In the genomic region with DNA sequence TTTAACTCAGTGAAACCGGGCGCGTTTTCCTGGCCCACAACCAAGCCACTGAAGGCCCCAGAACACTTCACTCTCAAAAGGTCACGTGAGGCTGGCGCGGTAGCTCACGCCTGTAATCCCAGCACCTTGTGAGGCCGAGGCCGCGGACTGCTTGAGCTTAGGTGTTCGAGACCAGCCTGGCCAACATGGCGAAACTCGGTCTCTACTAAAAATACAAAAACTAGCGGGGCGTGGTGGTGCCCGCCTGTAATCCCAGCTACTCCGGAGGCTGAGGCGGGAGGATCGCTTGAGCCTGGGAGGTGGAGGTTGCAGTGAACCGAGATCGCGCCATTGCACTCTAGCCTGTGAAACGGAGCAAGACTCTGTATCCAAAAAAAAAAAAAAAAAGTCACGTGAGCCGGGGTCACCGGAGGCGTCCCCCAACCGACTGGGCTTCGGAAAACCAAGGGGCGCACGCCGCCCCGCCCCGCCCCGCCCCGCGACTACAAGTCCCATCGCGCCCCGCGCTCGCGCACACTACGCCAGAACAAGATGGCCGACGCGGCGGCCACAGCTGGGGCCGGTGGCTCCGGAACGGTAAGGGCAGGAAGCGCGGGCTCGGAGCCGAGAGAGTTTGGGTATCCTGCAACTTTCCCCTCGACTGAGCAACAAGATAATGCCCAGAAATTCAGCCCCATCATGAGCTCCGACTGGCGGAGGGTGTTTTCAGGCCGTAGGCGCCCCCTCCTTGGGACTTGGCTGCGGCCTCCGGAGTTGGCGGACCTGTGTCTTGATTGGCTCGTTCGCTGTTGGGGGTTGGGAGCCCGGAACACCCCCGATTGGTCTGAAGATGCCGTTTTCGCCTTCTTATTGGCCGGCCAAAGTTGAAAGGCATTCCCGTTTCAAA, we compare ENCODE assay signal across 8 cellular contexts. TPM values are rescaled to one million over a fixed set of nuclear protein-coding genes. Genes with fewer than 3 reads are reported as not detected.
A peak's percentile ranks its signal among the peaks of the same experiment; 100 is the strongest.
DNase-seq lines count a peak whose midpoint lies in the region; ATAC-seq and TF ChIP-seq lines count a peak whose summit lies in the region.

A gene with protein sequence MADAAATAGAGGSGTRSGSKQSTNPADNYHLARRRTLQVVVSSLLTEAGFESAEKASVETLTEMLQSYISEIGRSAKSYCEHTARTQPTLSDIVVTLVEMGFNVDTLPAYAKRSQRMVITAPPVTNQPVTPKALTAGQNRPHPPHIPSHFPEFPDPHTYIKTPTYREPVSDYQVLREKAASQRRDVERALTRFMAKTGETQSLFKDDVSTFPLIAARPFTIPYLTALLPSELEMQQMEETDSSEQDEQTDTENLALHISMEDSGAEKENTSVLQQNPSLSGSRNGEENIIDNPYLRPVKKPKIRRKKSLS (plus strand): TSS at position 514 of the 886 bp plus-strand sequence. CDS start 18 bp downstream, at position 532.

- 5 to 9% (median 8%) methylated on average over 69 to 71 of the region's 71 CpGs for WGBS in ovary, 3 donors
- WGBS in thymus = 17% methylated on average over 71 of the region's 71 CpGs

- peak within 1 kb of the TSS; percentile 94 for H3K4me3 Mint-ChIP-seq in activated naive CD8-positive, alpha-beta T cell
- peak within 1 kb of the TSS; percentile 91 for H3K4me3 Mint-ChIP-seq in glutamatergic neuron (ENCODE audit: unreplicated experiment)

- H3K4me3 ChIP-seq in ovary (peak within 1 kb of the TSS; percentile 73), thymus (ENCODE audit: low read length) (peak within 1 kb of the TSS; percentile 99)

- H3K27me3 ChIP-seq in ovary (no peaks in the 10 kb centered on the region), thymus (ENCODE audit: control insufficient read depth, insufficient read depth) (no peaks in the 10 kb centered on the region)

- TF ChIP-seq CTCF in GM10266 (IDR thresholded peaks at IDR 0.05; ENCODE audit: control insufficient read depth, insufficient read depth, low read depth, missing control alignments) = no peak
- no peak for TF ChIP-seq CTCF in glutamatergic neuron (IDR thresholded peaks at IDR 0.05; ENCODE audit: partially characterized antibody, unreplicated experiment)
- TF ChIP-seq CTCF in ovary (IDR thresholded peaks at IDR 0.05) = no peak

- H3K4me1 Mint-ChIP-seq in activated naive CD8-positive, alpha-beta T cell (ENCODE audit: low read depth) = peaks cover 74% of the 10 kb centered on the region
- peaks cover 15% of the 10 kb centered on the region for H3K4me1 Mint-ChIP-seq in glutamatergic neuron (ENCODE audit: low read depth, unreplicated experiment)

- peaks cover 2% of the 10 kb centered on the region for H3K36me3 Mint-ChIP-seq in activated naive CD8-positive, alpha-beta T cell
- H3K36me3 Mint-ChIP-seq in glutamatergic neuron (ENCODE audit: unreplicated experiment) = no peaks in the 10 kb centered on the region

- intact Hi-C loops in ovary (cut with DNase I) = no loop called here

- no peak for TF ChIP-seq EP300 in ovary (IDR thresholded peaks at IDR 0.05)

- H3K36me3 ChIP-seq in ovary (no peaks in the 10 kb centered on the region), thymus (ENCODE audit: control insufficient read depth, insufficient read depth) (peaks cover 21% of the 10 kb centered on the region)

- H3K27ac ChIP-seq in ovary (peak within 1 kb of the TSS; percentile 79 to 90), thymus (ENCODE audit: low read depth) (peak within 1 kb of the TSS; percentile 99)

- H3K27me3 Mint-ChIP-seq in activated naive CD8-positive, alpha-beta T cell = no peaks in the 10 kb centered on the region
- peaks cover 7% of the 10 kb centered on the region for H3K27me3 Mint-ChIP-seq in glutamatergic neuron (ENCODE audit: unreplicated experiment)

- no peaks in the 10 kb centered on the region for H3K9me3 Mint-ChIP-seq in activated naive CD8-positive, alpha-beta T cell (ENCODE audit: low read depth)
- H3K9me3 Mint-ChIP-seq in glutamatergic neuron (ENCODE audit: unreplicated experiment) = no peaks in the 10 kb centered on the region

- peaks cover 7% of the 10 kb centered on the region for H3K4me1 ChIP-seq in ovary (ENCODE audit: insufficient read depth)
- peaks cover 23% of the 10 kb centered on the region for H3K4me1 ChIP-seq in thymus (ENCODE audit: control insufficient read depth, insufficient read depth, low read length)

- H3K9me3 ChIP-seq in ovary = no peaks in the 10 kb centered on the region
- no peaks in the 10 kb centered on the region for H3K9me3 ChIP-seq in thymus (ENCODE audit: control insufficient read depth)

- TF ChIP-seq POLR2A in ovary (IDR thresholded peaks at IDR 0.05) = peak; percentile 82

- ATAC-seq in HG02642 (IDR thresholded peaks at IDR 0.05; ENCODE audit: poor library complexity, unreplicated experiment) = peak; percentile 83

- peak within 1 kb of the TSS; percentile 98 for H3K27ac Mint-ChIP-seq in activated naive CD8-positive, alpha-beta T cell
- peak within 1 kb of the TSS; percentile 94 for H3K27ac Mint-ChIP-seq in glutamatergic neuron (ENCODE audit: unreplicated experiment)

- peak; percentile 94 for DNase-seq in GM10266 (ENCODE audit: extremely low spot score)
- DNase-seq in NCI-H1105 treated with DMSO at 0.1 percent for 48 hours (lab: John Stamatoyannopoulos, UW) = peak; percentile 89
- DNase-seq in SKM-1 treated with dmso at 0.1 percent for 144 hours (lab: John Stamatoyannopoulos, UW; ENCODE audit: unreplicated experiment) = peak; percentile 89
- DNase-seq in glutamatergic neuron = peak; percentile 86
- DNase-seq in ovary = peak; percentile 91 to 94 (median 91)

RNA-seq across cellular contexts. Expression of the gene that starts here (rescaled TPM):
- total RNA-seq in glutamatergic neuron (ENCODE audit: unreplicated experiment) (16.2 TPM), ovary (10 to 100 TPM in 6 of 7 donors, 1 to 10 TPM in 1; 9.8 to 21.3 (median 18.4) TPM)
- polyA plus RNA-seq in ovary (1 to 10 TPM; 9.2 to 9.6 TPM), thymus (13.0 TPM)

Comparison
In these comparisons a context has a peak if more than half of its experiments do, and no peak if none do; other contexts are left out.
1. Peak in every context shown above with its lines: DNase-seq, ATAC-seq, H3K4me3 ChIP-seq and H3K27ac ChIP-seq.